Comparison of ENCODE assay signal across 2 cellular contexts in the genomic region with DNA sequence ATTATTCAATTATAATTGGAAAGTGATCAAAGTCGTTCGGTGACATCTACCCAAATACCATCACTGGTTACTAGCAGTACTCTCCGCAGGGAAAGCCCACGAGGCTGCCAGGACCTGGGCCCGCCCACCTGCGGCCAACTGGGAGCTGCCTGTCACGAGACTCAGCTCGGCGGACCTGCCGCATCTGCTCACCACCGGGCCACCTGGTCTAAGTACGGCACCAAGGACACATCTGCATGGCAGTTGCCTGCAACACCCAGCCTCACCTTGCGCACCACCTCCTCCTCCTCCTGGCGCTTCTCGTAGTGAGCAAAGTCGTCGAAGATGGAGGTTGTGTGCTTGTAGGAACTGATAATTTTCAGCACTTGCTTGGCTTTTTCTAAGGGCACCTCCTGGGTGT.
TF ChIP-seq lines count a peak whose summit lies in the region.

No MANE protein-coding gene starts in this region.

TF ChIP-seq in GM23338, 12 proteins besides CTCF, POLR2A, EP300 and RAD21 (continued from another document):
- TF ChIP-seq, protein P1, sequence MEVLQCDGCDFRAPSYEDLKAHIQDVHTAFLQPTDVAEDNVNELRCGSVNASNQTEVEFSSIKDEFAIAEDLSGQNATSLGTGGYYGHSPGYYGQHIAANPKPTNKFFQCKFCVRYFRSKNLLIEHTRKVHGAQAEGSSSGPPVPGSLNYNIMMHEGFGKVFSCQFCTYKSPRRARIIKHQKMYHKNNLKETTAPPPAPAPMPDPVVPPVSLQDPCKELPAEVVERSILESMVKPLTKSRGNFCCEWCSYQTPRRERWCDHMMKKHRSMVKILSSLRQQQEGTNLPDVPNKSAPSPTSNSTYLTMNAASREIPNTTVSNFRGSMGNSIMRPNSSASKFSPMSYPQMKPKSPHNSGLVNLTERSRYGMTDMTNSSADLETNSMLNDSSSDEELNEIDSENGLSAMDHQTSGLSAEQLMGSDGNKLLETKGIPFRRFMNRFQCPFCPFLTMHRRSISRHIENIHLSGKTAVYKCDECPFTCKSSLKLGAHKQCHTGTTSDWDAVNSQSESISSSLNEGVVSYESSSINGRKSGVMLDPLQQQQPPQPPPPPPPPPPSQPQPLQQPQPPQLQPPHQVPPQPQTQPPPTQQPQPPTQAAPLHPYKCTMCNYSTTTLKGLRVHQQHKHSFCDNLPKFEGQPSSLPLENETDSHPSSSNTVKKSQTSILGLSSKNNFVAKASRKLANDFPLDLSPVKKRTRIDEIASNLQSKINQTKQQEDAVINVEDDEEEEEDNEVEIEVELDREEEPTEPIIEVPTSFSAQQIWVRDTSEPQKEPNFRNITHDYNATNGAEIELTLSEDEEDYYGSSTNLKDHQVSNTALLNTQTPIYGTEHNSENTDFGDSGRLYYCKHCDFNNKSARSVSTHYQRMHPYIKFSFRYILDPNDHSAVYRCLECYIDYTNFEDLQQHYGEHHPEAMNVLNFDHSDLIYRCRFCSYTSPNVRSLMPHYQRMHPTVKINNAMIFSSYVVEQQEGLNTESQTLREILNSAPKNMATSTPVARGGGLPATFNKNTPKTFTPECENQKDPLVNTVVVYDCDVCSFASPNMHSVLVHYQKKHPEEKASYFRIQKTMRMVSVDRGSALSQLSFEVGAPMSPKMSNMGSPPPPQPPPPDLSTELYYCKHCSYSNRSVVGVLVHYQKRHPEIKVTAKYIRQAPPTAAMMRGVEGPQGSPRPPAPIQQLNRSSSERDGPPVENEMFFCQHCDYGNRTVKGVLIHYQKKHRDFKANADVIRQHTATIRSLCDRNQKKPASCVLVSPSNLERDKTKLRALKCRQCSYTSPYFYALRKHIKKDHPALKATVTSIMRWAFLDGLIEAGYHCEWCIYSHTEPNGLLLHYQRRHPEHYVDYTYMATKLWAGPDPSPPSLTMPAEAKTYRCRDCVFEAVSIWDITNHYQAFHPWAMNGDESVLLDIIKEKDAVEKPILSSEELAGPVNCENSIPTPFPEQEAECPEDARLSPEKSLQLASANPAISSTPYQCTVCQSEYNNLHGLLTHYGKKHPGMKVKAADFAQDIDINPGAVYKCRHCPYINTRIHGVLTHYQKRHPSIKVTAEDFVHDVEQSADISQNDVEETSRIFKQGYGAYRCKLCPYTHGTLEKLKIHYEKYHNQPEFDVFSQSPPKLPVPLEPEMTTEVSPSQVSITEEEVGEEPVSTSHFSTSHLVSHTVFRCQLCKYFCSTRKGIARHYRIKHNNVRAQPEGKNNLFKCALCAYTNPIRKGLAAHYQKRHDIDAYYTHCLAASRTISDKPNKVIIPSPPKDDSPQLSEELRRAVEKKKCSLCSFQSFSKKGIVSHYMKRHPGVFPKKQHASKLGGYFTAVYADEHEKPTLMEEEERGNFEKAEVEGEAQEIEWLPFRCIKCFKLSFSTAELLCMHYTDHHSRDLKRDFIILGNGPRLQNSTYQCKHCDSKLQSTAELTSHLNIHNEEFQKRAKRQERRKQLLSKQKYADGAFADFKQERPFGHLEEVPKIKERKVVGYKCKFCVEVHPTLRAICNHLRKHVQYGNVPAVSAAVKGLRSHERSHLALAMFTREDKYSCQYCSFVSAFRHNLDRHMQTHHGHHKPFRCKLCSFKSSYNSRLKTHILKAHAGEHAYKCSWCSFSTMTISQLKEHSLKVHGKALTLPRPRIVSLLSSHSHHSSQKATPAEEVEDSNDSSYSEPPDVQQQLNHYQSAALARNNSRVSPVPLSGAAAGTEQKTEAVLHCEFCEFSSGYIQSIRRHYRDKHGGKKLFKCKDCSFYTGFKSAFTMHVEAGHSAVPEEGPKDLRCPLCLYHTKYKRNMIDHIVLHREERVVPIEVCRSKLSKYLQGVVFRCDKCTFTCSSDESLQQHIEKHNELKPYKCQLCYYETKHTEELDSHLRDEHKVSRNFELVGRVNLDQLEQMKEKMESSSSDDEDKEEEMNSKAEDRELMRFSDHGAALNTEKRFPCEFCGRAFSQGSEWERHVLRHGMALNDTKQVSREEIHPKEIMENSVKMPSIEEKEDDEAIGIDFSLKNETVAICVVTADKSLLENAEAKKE (CRISPR knock-in tag; IDR thresholded peaks at IDR 0.05), result no peak
- TF ChIP-seq ZNF114 (CRISPR knock-in tag; IDR thresholded peaks at IDR 0.05), result no peak
- no peak for TF ChIP-seq POLR2AphosphoS5 (IDR thresholded peaks at IDR 0.05; ENCODE audit: low read depth)

TF ChIP-seq in WTC11, 78 proteins besides CTCF, POLR2A, EP300 and RAD21 (continued from another document):
- TF ChIP-seq, protein P2, sequence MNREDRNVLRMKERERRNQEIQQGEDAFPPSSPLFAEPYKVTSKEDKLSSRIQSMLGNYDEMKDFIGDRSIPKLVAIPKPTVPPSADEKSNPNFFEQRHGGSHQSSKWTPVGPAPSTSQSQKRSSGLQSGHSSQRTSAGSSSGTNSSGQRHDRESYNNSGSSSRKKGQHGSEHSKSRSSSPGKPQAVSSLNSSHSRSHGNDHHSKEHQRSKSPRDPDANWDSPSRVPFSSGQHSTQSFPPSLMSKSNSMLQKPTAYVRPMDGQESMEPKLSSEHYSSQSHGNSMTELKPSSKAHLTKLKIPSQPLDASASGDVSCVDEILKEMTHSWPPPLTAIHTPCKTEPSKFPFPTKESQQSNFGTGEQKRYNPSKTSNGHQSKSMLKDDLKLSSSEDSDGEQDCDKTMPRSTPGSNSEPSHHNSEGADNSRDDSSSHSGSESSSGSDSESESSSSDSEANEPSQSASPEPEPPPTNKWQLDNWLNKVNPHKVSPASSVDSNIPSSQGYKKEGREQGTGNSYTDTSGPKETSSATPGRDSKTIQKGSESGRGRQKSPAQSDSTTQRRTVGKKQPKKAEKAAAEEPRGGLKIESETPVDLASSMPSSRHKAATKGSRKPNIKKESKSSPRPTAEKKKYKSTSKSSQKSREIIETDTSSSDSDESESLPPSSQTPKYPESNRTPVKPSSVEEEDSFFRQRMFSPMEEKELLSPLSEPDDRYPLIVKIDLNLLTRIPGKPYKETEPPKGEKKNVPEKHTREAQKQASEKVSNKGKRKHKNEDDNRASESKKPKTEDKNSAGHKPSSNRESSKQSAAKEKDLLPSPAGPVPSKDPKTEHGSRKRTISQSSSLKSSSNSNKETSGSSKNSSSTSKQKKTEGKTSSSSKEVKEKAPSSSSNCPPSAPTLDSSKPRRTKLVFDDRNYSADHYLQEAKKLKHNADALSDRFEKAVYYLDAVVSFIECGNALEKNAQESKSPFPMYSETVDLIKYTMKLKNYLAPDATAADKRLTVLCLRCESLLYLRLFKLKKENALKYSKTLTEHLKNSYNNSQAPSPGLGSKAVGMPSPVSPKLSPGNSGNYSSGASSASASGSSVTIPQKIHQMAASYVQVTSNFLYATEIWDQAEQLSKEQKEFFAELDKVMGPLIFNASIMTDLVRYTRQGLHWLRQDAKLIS (CRISPR knock-in tag; IDR thresholded peaks at IDR 0.05; ENCODE audit: borderline replicate concordance), result no peak
- no peak for TF ChIP-seq ATF1 (CRISPR knock-in tag; IDR thresholded peaks at IDR 0.05)
- no peak for TF ChIP-seq SMAD3 (CRISPR knock-in tag; IDR thresholded peaks at IDR 0.05; ENCODE audit: borderline replicate concordance)
